ENCODE assay signal across 2 cellular contexts in the genomic region with DNA sequence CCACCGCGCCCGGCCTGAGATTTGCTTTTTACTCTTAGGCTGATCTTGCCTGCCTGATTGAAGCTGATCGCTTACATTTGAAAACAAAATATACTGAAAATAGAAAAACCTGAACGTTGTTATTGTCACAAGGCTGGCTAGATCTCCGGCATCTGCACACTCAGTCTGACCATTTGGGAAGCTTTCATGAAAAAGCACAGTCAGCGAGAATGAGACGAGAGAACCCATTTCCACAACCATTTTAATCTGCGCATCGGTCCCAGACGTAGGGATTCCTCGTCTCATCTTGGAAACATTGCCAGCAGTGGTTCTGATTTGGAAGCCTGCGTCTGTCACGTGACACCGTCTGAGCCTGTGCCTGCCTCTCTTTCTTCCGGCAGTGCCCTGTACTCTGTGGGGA.
TF ChIP-seq lines count a peak whose summit lies in the region.

No MANE protein-coding gene starts in this region.

TF ChIP-seq in A549, 52 proteins besides CTCF, POLR2A, EP300 and RAD21:
- TF ChIP-seq MAFK (IDR thresholded peaks at IDR 0.05; ENCODE audit: partially characterized antibody) (peak; percentile 85), HDAC2 (IDR thresholded peaks at IDR 0.05) (no peak), JUN (IDR thresholded peaks at IDR 0.05) (no peak), PHF8 (IDR thresholded peaks at IDR 0.05; ENCODE audit: borderline replicate concordance, low read depth) (no peak)
- TF ChIP-seq, protein P1, sequence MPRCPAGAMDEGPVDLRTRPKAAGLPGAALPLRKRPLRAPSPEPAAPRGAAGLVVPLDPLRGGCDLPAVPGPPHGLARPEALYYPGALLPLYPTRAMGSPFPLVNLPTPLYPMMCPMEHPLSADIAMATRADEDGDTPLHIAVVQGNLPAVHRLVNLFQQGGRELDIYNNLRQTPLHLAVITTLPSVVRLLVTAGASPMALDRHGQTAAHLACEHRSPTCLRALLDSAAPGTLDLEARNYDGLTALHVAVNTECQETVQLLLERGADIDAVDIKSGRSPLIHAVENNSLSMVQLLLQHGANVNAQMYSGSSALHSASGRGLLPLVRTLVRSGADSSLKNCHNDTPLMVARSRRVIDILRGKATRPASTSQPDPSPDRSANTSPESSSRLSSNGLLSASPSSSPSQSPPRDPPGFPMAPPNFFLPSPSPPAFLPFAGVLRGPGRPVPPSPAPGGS (IDR thresholded peaks at IDR 0.05): no peak
- TF ChIP-seq, protein P2, sequence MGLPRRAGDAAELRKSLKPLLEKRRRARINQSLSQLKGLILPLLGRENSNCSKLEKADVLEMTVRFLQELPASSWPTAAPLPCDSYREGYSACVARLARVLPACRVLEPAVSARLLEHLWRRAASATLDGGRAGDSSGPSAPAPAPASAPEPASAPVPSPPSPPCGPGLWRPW (IDR thresholded peaks at IDR 0.05): no peak
- TF ChIP-seq, protein P3, sequence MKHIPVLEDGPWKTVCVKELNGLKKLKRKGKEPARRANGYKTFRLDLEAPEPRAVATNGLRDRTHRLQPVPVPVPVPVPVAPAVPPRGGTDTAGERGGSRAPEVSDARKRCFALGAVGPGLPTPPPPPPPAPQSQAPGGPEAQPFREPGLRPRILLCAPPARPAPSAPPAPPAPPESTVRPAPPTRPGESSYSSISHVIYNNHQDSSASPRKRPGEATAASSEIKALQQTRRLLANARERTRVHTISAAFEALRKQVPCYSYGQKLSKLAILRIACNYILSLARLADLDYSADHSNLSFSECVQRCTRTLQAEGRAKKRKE (CRISPR knock-in tag; IDR thresholded peaks at IDR 0.05; ENCODE audit: low read depth): no peak

TF ChIP-seq in K562, 482 proteins besides CTCF, POLR2A, EP300 and RAD21:
- TF ChIP-seq PHF21A (IDR thresholded peaks at IDR 0.05; ENCODE audit: borderline replicate concordance, low read depth) (no peak), C11orf30 (IDR thresholded peaks at IDR 0.05; ENCODE audit: low read depth) (peak; percentile 61), MAFG (tag; conservative IDR thresholded peaks at IDR 0.05) (0 out of 2 replicates have a peak, but pooled peaks have one; percentile 31), ZNF766 (CRISPR knock-in tag; conservative IDR thresholded peaks at IDR 0.05) (no peak), ZNF316 (IDR thresholded peaks at IDR 0.05) (peak; percentile 73), MAFF (IDR thresholded peaks at IDR 0.05; ENCODE audit: low read length) (peak; percentile 47; the same call in 1 of the 2 replicates), SRF (CRISPR knock-in tag; IDR thresholded peaks at IDR 0.05) (no peak), MAFK (IDR thresholded peaks at IDR 0.05; ENCODE audit: low read length) (peak; percentile 52; the same call in 1 of the 2 replicates)
- TF ChIP-seq, protein P4, sequence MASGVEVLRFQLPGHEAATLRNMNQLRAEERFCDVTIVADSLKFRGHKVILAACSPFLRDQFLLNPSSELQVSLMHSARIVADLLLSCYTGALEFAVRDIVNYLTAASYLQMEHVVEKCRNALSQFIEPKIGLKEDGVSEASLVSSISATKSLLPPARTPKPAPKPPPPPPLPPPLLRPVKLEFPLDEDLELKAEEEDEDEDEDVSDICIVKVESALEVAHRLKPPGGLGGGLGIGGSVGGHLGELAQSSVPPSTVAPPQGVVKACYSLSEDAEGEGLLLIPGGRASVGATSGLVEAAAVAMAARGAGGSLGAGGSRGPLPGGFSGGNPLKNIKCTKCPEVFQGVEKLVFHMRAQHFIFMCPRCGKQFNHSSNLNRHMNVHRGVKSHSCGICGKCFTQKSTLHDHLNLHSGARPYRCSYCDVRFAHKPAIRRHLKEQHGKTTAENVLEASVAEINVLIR (CRISPR knock-in tag; IDR thresholded peaks at IDR 0.05): no peak
- TF ChIP-seq, protein P5, sequence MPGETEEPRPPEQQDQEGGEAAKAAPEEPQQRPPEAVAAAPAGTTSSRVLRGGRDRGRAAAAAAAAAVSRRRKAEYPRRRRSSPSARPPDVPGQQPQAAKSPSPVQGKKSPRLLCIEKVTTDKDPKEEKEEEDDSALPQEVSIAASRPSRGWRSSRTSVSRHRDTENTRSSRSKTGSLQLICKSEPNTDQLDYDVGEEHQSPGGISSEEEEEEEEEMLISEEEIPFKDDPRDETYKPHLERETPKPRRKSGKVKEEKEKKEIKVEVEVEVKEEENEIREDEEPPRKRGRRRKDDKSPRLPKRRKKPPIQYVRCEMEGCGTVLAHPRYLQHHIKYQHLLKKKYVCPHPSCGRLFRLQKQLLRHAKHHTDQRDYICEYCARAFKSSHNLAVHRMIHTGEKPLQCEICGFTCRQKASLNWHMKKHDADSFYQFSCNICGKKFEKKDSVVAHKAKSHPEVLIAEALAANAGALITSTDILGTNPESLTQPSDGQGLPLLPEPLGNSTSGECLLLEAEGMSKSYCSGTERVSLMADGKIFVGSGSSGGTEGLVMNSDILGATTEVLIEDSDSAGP (CRISPR knock-in tag; IDR thresholded peaks at IDR 0.05): no peak
- TF ChIP-seq, protein P6, sequence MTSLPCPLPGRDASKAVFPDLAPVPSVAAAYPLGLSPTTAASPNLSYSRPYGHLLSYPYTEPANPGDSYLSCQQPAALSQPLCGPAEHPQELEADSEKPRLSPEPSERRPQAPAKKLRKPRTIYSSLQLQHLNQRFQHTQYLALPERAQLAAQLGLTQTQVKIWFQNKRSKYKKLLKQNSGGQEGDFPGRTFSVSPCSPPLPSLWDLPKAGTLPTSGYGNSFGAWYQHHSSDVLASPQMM (CRISPR knock-in tag; IDR thresholded peaks at IDR 0.05): no peak
- TF ChIP-seq, protein P7, sequence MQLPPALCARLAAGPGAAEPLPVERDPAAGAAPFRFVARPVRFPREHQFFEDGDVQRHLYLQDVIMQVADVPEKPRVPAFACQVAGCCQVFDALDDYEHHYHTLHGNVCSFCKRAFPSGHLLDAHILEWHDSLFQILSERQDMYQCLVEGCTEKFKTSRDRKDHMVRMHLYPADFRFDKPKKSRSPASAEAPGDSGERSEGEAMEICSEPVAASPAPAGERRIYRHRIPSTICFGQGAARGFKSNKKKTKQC (CRISPR knock-in tag; IDR thresholded peaks at IDR 0.05): no peak
- TF ChIP-seq, protein P8, sequence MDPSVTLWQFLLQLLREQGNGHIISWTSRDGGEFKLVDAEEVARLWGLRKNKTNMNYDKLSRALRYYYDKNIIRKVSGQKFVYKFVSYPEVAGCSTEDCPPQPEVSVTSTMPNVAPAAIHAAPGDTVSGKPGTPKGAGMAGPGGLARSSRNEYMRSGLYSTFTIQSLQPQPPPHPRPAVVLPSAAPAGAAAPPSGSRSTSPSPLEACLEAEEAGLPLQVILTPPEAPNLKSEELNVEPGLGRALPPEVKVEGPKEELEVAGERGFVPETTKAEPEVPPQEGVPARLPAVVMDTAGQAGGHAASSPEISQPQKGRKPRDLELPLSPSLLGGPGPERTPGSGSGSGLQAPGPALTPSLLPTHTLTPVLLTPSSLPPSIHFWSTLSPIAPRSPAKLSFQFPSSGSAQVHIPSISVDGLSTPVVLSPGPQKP (CRISPR knock-in tag; IDR thresholded peaks at IDR 0.05): no peak
- TF ChIP-seq, protein P9, sequence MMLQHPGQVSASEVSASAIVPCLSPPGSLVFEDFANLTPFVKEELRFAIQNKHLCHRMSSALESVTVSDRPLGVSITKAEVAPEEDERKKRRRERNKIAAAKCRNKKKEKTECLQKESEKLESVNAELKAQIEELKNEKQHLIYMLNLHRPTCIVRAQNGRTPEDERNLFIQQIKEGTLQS (IDR thresholded peaks at IDR 0.05): no peak
- TF ChIP-seq, protein P9 (CRISPR knock-in tag; conservative IDR thresholded peaks at IDR 0.05): no peak
